ENCODE assay signal across 8 cellular contexts in genomic region chr11:44927174-44927661, GRCh38. TPM values are rescaled to one million over a fixed set of nuclear protein-coding genes. Genes with fewer than 3 reads are reported as not detected.
DNase-seq lines count a peak whose midpoint lies in the region; ATAC-seq and TF ChIP-seq lines count a peak whose summit lies in the region.

No MANE protein-coding gene starts in this region.

- no peaks in the 10 kb centered on the region for H3K36me3 Mint-ChIP-seq in activated T-cell treated with anti-CD3 and anti-CD28 coated beads, Interleukin-2, amount 50 U/mL, for 72 hours (ENCODE audit: insufficient read depth in 2 of 2)

- DNase-seq in D341Med (ENCODE audit: low spot score) (peak; percentile 83), HT-29 (ENCODE audit: low spot score) (peak; percentile 93), OCI-M1 (lab: John Stamatoyannopoulos, UW) (peak; percentile 45), fibroblast of peridontal ligament (ENCODE audit: extremely low read depth) (peak; percentile 56), non-pigmented ciliary epithelial cell (ENCODE audit: low read depth) (peak; percentile 13), tibial artery (peak; percentile 38 to 77)
- peak; percentile 59 to 67 for DNase-seq in activated T-cell treated with anti-CD3 and anti-CD28 coated beads, Interleukin-2, amount 50 U/mL, for 72 hours

- H3K9me3 Mint-ChIP-seq in activated T-cell treated with anti-CD3 and anti-CD28 coated beads, Interleukin-2, amount 50 U/mL, for 72 hours: no peaks in the 10 kb centered on the region

- intact Hi-C loops in tibial artery (cut with DNase I; ENCODE audit: low total_unique reads): no loop called here

- peak; percentile 75 to 85 for TF ChIP-seq CTCF in tibial artery (IDR thresholded peaks at IDR 0.05)

- H3K27me3 ChIP-seq in tibial artery: no peaks in the 10 kb centered on the region

- peak; percentile 56 to 61 for ATAC-seq in activated T-cell treated with anti-CD3 and anti-CD28 coated beads, Interleukin-2, amount 50 U/mL, for 72 hours (replicated peaks in 1 of 2)
- no peak for ATAC-seq in HG03280 (IDR thresholded peaks at IDR 0.05; ENCODE audit: unreplicated experiment)

- H3K27ac Mint-ChIP-seq in activated T-cell treated with anti-CD3 and anti-CD28 coated beads, Interleukin-2, amount 50 U/mL, for 72 hours: no peak overlapping the region

- H3K27ac ChIP-seq in tibial artery: no peak overlapping the region

- H3K4me1 ChIP-seq in tibial artery: peaks cover 0 to 6% (median 0%) of the 10 kb centered on the region in 4 donors

- no peaks in the 10 kb centered on the region for H3K36me3 ChIP-seq in tibial artery

- no peak overlapping the region for H3K4me3 ChIP-seq in tibial artery

- H3K4me1 Mint-ChIP-seq in activated T-cell treated with anti-CD3 and anti-CD28 coated beads, Interleukin-2, amount 50 U/mL, for 72 hours (ENCODE audit: low read depth): no peaks in the 10 kb centered on the region

- H3K27me3 Mint-ChIP-seq in activated T-cell treated with anti-CD3 and anti-CD28 coated beads, Interleukin-2, amount 50 U/mL, for 72 hours (ENCODE audit: low read depth): no peaks in the 10 kb centered on the region

- H3K4me3 Mint-ChIP-seq in activated T-cell treated with anti-CD3 and anti-CD28 coated beads, Interleukin-2, amount 50 U/mL, for 72 hours: no peak overlapping the region

- no peaks in the 10 kb centered on the region for H3K9me3 ChIP-seq in tibial artery

RNA-seq across cellular contexts. Expression of gene TP53I11, which starts 23.5 kb away (rescaled TPM):
- 65.5 and 72.6 TPM in 2 replicates for total RNA-seq in HT-29 (2014; rRNA removed; shearing (Covaris generic))
- total RNA-seq in activated T-cell treated with anti-CD3 and anti-CD28 coated beads, Interleukin-2, amount 50 U/mL, for 72 hours: 10 to 100 TPM; 15.3 to 20.0 TPM

Comparison
In these comparisons a context has a peak if more than half of its experiments do, and no peak if none do; other contexts are left out.
1. DNase-seq: peak in every context shown above with its lines; median percentile 93 in HT-29; 83 in D341Med; 63 in activated T-cell treated with anti-CD3 and anti-CD28 coated beads, Interleukin-2, amount 50 U/mL, for 72 hours; 58 in tibial artery; 56 in fibroblast of peridontal ligament; 45 in OCI-M1; 13 in non-pigmented ciliary epithelial cell.